ENCODE assay signal across 22 cellular contexts in genomic region chr14:100875126-100875525, GRCh38. TPM values are rescaled to one million over a fixed set of nuclear protein-coding genes. Genes with fewer than 3 reads are reported as not detected.
DNase-seq lines count a peak whose midpoint lies in the region; ATAC-seq, FAIRE-seq and TF ChIP-seq lines count a peak whose summit lies in the region.
"Had no signal": no experiment of that assay in that cellular context is flagged by ENCODE, and none has a peak within 500 bp of the region (broad histone marks: within the 10 kb centered on the region; RNA-seq: fewer than 3 reads in every experiment).

No MANE protein-coding gene starts in this region.

- TF ChIP-seq POLR2A in right lobe of liver (IDR thresholded peaks at IDR 0.05) (no peak), HepG2 (IDR thresholded peaks at IDR 0.05; ENCODE audit: insufficient read depth in 1 of 2, low read depth in 2 of 2, low read length in 2 of 2) (no peak)

- TF ChIP-seq CTCF in right lobe of liver (IDR thresholded peaks at IDR 0.05), result no peak
- TF ChIP-seq CTCF in HepG2 (CRISPR knock-in tag; IDR thresholded peaks at IDR 0.05), result no peak
- no peak for TF ChIP-seq CTCF in endothelial cell (IDR thresholded peaks at IDR 0.05; ENCODE audit: unreplicated experiment)
- no peak for TF ChIP-seq CTCF in lower lobe of right lung (IDR thresholded peaks at IDR 0.05)
- no peak for TF ChIP-seq CTCF in PC-3 (conservative IDR thresholded peaks at IDR 0.05; ENCODE audit: low read depth, low read length)

- H3K27ac Mint-ChIP-seq in endothelial cell (ENCODE audit: unreplicated experiment), result peak overlapping the region; percentile 30
- H3K27ac Mint-ChIP-seq: CD8-positive, alpha-beta memory T cell had no signal

- no peaks in the 10 kb centered on the region for H4K20me1 ChIP-seq in HepG2 (ENCODE audit: insufficient read depth, low read length)
- H4K20me1 ChIP-seq in PC-3 (ENCODE audit: low read length), result no peaks in the 10 kb centered on the region

- peaks cover 11% of the 10 kb centered on the region for H3K36me3 Mint-ChIP-seq in endothelial cell (ENCODE audit: low read depth, unreplicated experiment)
- H3K36me3 Mint-ChIP-seq: CD4-positive, CD25-positive, alpha-beta regulatory T cell; CD8-positive, alpha-beta memory T cell had no signal

- peak in 2 of 3 donors; percentile 7 to 37 for DNase-seq in right lobe of liver
- DNase-seq in HepG2 (ENCODE audit: low spot score), result no peak
- DNase-seq in endothelial cell (ENCODE audit: low spot score), result no peak
- DNase-seq in lower lobe of right lung, result peak; percentile 24
- peak; percentile 26 to 44 for DNase-seq in aorta
- no peak for DNase-seq in D341Med (ENCODE audit: low spot score)
- DNase-seq in PC-3, result no peak
- DNase-seq: ACHN; BE2C; C1 segment of cervical spinal cord; CD4-positive, CD25-positive, alpha-beta regulatory T cell; COR-L47 had no signal

- H3K9me2 ChIP-seq in PC-3 (replicated peaks; ENCODE audit: low read length), result no peaks in the 10 kb centered on the region

- in situ Hi-C loops in HepG2 (cut with HindIII; ENCODE audit: extremely low pct_ligation_motif_present, low pct_unique_long_range_greater_than_20kb), result no loop called here

- H3K9ac ChIP-seq in HepG2 (ENCODE audit: insufficient read depth, low read depth, low read length) (no peak overlapping the region), PC-3 (ENCODE audit: low read length) (no peak overlapping the region)

- CTCF ChIA-PET in HepG2 (lab: Yijun Ruan, JAX; ENCODE audit: low intra/inter-chr PET ratio, low total read pairs) (no interaction called here), PC-3 (lab: Charles Lee) (no interaction called here)

- H3K4me1 ChIP-seq in right lobe of liver (no peaks in the 10 kb centered on the region), HepG2 (ENCODE audit: insufficient read depth, low read length) (peaks cover 19% of the 10 kb centered on the region), lower lobe of right lung (no peaks in the 10 kb centered on the region), aorta (ENCODE audit: control insufficient read depth in 1 of 2, insufficient read depth in 2 of 2, low read length in 2 of 2) (no peaks in the 10 kb centered on the region), PC-3 (ENCODE audit: insufficient read depth, low read length) (no peaks in the 10 kb centered on the region)
- H3K4me1 ChIP-seq: BE2C, HAP-1 had no signal

- no peak for TF ChIP-seq RAD21 in HepG2 (CRISPR knock-in tag; IDR thresholded peaks at IDR 0.05)

- no peak overlapping the region for H3K4me3 ChIP-seq in right lobe of liver
- no peak overlapping the region for H3K4me3 ChIP-seq in HepG2 (replicated peaks in 1 of 3; ENCODE audit: insufficient read depth in 1 of 3, low read depth in 2 of 3, low read length in 3 of 3)
- no peak overlapping the region for H3K4me3 ChIP-seq in lower lobe of right lung
- no peak overlapping the region for H3K4me3 ChIP-seq in aorta (ENCODE audit: low read length in 2 of 2)
- H3K4me3 ChIP-seq in PC-3 (ENCODE audit: low read length), result no peak overlapping the region
- H3K4me3 ChIP-seq: HAP-1 had no signal

- no TSS peak for BruUV-seq in HepG2 (replicated peaks; lab: Mats Ljungman, UMichigan)
- no TSS peak for BruUV-seq in PC-3 (replicated peaks; lab: Mats Ljungman, UMichigan)

- H3K36me3 ChIP-seq in right lobe of liver (no peaks in the 10 kb centered on the region), HepG2 (replicated peaks in 1 of 2; ENCODE audit: control insufficient read depth in 1 of 2, insufficient read depth in 2 of 2, low read length in 2 of 2) (no peaks in the 10 kb centered on the region), lower lobe of right lung (no peaks in the 10 kb centered on the region), aorta (ENCODE audit: control insufficient read depth in 1 of 2, insufficient read depth in 2 of 2, low read length in 1 of 2) (no peaks in the 10 kb centered on the region), PC-3 (ENCODE audit: low read depth, low read length) (no peaks in the 10 kb centered on the region)
- H3K36me3 ChIP-seq: HAP-1 had no signal

- intact Hi-C loops in right lobe of liver (cut with DNase I), result no loop called here
- intact Hi-C loops in HepG2 (cut with micrococcal nuclease; ENCODE audit: unreplicated experiment), result no loop called here
- intact Hi-C loops in lower lobe of right lung (cut with DNase I), result no loop called here
- intact Hi-C loops in aorta (cut with DNase I), result no loop called here
- intact Hi-C loops in PC-3 (cut with micrococcal nuclease), result no loop called here

- POLR2A ChIA-PET in HepG2 (lab: Yijun Ruan, JAX) (no interaction called here), PC-3 (lab: Charles Lee; ENCODE audit: unreplicated experiment) (no interaction called here)

- H3K27me3 ChIP-seq in right lobe of liver (no peaks in the 10 kb centered on the region), HepG2 (ENCODE audit: control insufficient read depth in 1 of 2, insufficient read depth in 2 of 2, low read length in 2 of 2) (peaks cover 3 to 14% of the 10 kb centered on the region in 2 experiments; a peak in 4 of 5 replicates), lower lobe of right lung (ENCODE audit: low read depth) (peaks cover 5% of the 10 kb centered on the region), aorta (ENCODE audit: control insufficient read depth in 1 of 2, insufficient read depth in 2 of 2, low read length in 1 of 2) (no peaks in the 10 kb centered on the region), PC-3 (ENCODE audit: low read length) (no peaks in the 10 kb centered on the region)
- H3K27me3 ChIP-seq: BE2C had no signal

- no peak overlapping the region for H3K27ac ChIP-seq in right lobe of liver
- H3K27ac ChIP-seq in HepG2 (ENCODE audit: extremely low read length, insufficient read depth, low read length), result no peak overlapping the region
- H3K27ac ChIP-seq in lower lobe of right lung, result no peak overlapping the region
- no peak overlapping the region for H3K27ac ChIP-seq in aorta (ENCODE audit: low read depth in 1 of 2, low read length in 2 of 2)
- H3K27ac ChIP-seq in PC-3 (ENCODE audit: low read length), result no peak overlapping the region

- WGBS in right lobe of liver (ENCODE audit: insufficient coverage, low coverage, low lambda C conversion rate, missing lambda C conversion rate), result no CpG with 5 or more reads among the region's 6 CpGs
- WGBS in HepG2 (ENCODE audit: low lambda C conversion rate), result 38% methylated on average over 4 of the region's 6 CpGs
- WGBS in aorta, 2 donors, result 82 to 85% methylated on average over 6 of the region's 6 CpGs

- no peaks in the 10 kb centered on the region for H3K4me1 Mint-ChIP-seq in endothelial cell (ENCODE audit: unreplicated experiment)
- H3K4me1 Mint-ChIP-seq: CD4-positive, CD25-positive, alpha-beta regulatory T cell; CD8-positive, alpha-beta memory T cell had no signal

- no peak for FAIRE-seq in HepG2 (lab: Jason Lieb, UNC)
- FAIRE-seq: A204.1, D721Med, G401.6, GM12892, GM18507 had no signal

- H2AFZ ChIP-seq in HepG2 (ENCODE audit: low read length) (no peak overlapping the region), PC-3 (ENCODE audit: low read length) (no peak overlapping the region)

- no peaks in the 10 kb centered on the region for H3K79me2 ChIP-seq in HepG2 (ENCODE audit: insufficient read depth, low read length)
- no peaks in the 10 kb centered on the region for H3K79me2 ChIP-seq in PC-3 (ENCODE audit: low read length)

- H3K9me3 ChIP-seq in right lobe of liver, result no peaks in the 10 kb centered on the region
- H3K9me3 ChIP-seq in HepG2 (ENCODE audit: low read length), result no peaks in the 10 kb centered on the region
- no peaks in the 10 kb centered on the region for H3K9me3 ChIP-seq in lower lobe of right lung
- H3K9me3 ChIP-seq in aorta (ENCODE audit: control insufficient read depth, low read length), result no peaks in the 10 kb centered on the region
- H3K9me3 ChIP-seq in PC-3 (ENCODE audit: low read length), result no peaks in the 10 kb centered on the region
- H3K9me3 ChIP-seq: BE2C, HAP-1 had no signal

- H3F3A ChIP-seq in PC-3 (ENCODE audit: low read length, unreplicated experiment), result no peaks in the 10 kb centered on the region

- H3K4me3 Mint-ChIP-seq in endothelial cell (ENCODE audit: unreplicated experiment), result no peak overlapping the region
- H3K4me3 Mint-ChIP-seq: CD4-positive, CD25-positive, alpha-beta regulatory T cell; CD8-positive, alpha-beta memory T cell had no signal

- ATAC-seq in right lobe of liver (no peak), HepG2 (no peak), lower lobe of right lung (no peak), aorta (ENCODE audit: low FRiP score) (no peak), PC-3 (no peak), GM21717 (IDR thresholded peaks at IDR 0.05; ENCODE audit: unreplicated experiment) (no peak)

- H3K4me2 ChIP-seq in HepG2 (ENCODE audit: low read depth, low read length) (no peak overlapping the region), PC-3 (ENCODE audit: low read length) (no peak overlapping the region)

- H3K9me3 Mint-ChIP-seq in endothelial cell (ENCODE audit: unreplicated experiment), result no peaks in the 10 kb centered on the region

- H3K27me3 Mint-ChIP-seq in endothelial cell (ENCODE audit: unreplicated experiment), result peaks cover 20% of the 10 kb centered on the region
- H3K27me3 Mint-ChIP-seq: CD4-positive, CD25-positive, alpha-beta regulatory T cell had no signal

- no peak for TF ChIP-seq EP300 in HepG2 (IDR thresholded peaks at IDR 0.05; ENCODE audit: low read depth in 2 of 2, low read length in 2 of 2)
- TF ChIP-seq EP300 in HepG2 (CRISPR knock-in tag; IDR thresholded peaks at IDR 0.05; ENCODE audit: borderline replicate concordance), result no peak

RNA-seq across cellular contexts. Expression of gene RTL1, which starts 28.4 kb away (rescaled TPM):
- total RNA-seq in right lobe of liver, result under 1 TPM in 1 of 6 experiments, not detected in 5; 0.04 TPM
- total RNA-seq in HepG2 (2016; rRNA removed; fragmentation: Illumina TruSeq; extraction: Trizol), result 0.04 TPM in 1 of 2 replicates, not detected in the other
- not detected in 2 replicates for total RNA-seq in HepG2 (2016; cell fraction: cytosol; rRNA removed; fragmentation: Illumina TruSeq; extraction: Trizol; ENCODE audit: low read depth)
- total RNA-seq in HepG2 (2016; cell fraction: insoluble cytoplasmic fraction; rRNA removed; fragmentation: Illumina TruSeq; extraction: Trizol), result not detected in 2 replicates
- 0.03 TPM in 1 of 2 replicates, not detected in the other for total RNA-seq in HepG2 (2016; cell fraction: membrane; rRNA removed; fragmentation: Illumina TruSeq; extraction: Trizol)
- not detected in 2 replicates for total RNA-seq in HepG2 (2016; cell fraction: nucleus; rRNA removed; fragmentation: Illumina TruSeq; extraction: Trizol)
- polyA plus RNA-seq in HepG2 (2011; rRNA removed), result not detected in 2 replicates
- 0.01 TPM in 1 of 2 replicates, not detected in the other for polyA plus RNA-seq in HepG2 (2011; cell fraction: cytosol; rRNA removed)
- 0.05 TPM in 1 of 2 replicates, not detected in the other for polyA plus RNA-seq in HepG2 (2011; cell fraction: nucleus; rRNA removed)
- polyA plus RNA-seq in HepG2 (2012), result 0.03 and 0.05 TPM in 2 replicates
- polyA plus RNA-seq in HepG2 (2016; cell fraction: cytosol; fragmentation: Illumina TruSeq; extraction: Trizol; ENCODE audit: low read depth), result not detected in 2 replicates
- not detected in 2 replicates for polyA plus RNA-seq in HepG2 (2016; cell fraction: insoluble cytoplasmic fraction; fragmentation: Illumina TruSeq; extraction: Trizol; ENCODE audit: low read depth)
- polyA plus RNA-seq in HepG2 (2016; cell fraction: membrane; fragmentation: Illumina TruSeq; extraction: Trizol; ENCODE audit: low read depth), result 0.05 TPM in 1 of 2 replicates, not detected in the other
- not detected in 2 replicates for polyA plus RNA-seq in HepG2 (2016; cell fraction: nucleus; fragmentation: Illumina TruSeq; extraction: Trizol; ENCODE audit: insufficient read depth, low read depth)
- not detected in 2 replicates for polyA minus RNA-seq in HepG2 (2011; rRNA and poly(A)+ RNA removed; ENCODE audit: low replicate concordance)
- not detected in 2 replicates for polyA minus RNA-seq in HepG2 (2011; cell fraction: cytosol; rRNA and poly(A)+ RNA removed)
- not detected in 2 replicates for polyA minus RNA-seq in HepG2 (2011; cell fraction: nucleus; rRNA and poly(A)+ RNA removed)
- 0.18 TPM for total RNA-seq in endothelial cell (ENCODE audit: unreplicated experiment)
- not detected for total RNA-seq in lower lobe of right lung
- not detected for total RNA-seq in aorta
- not detected for polyA plus RNA-seq in aorta
- not detected in 2 replicates for total RNA-seq in PC-3 (2014; rRNA removed)
- total RNA-seq: CD4-positive, CD25-positive, alpha-beta regulatory T cell; CD8-positive, alpha-beta memory T cell; H4; HT-29 had no signal
- polyA plus RNA-seq: CD4-positive, CD25-positive, alpha-beta regulatory T cell; CD8-positive, alpha-beta memory T cell had no signal

RNA-seq across cellular contexts. Expression of gene MEG3, which starts 49.2 kb away (rescaled TPM):
- total RNA-seq in right lobe of liver, result 10 to 100 TPM in 5 of 6 experiments, 1 to 10 TPM in 1; 5.7 to 43.7 (median 23.9) TPM
- not detected in 2 replicates for total RNA-seq in HepG2 (2016; rRNA removed; fragmentation: Illumina TruSeq; extraction: Trizol)
- not detected in 2 replicates for total RNA-seq in HepG2 (2016; cell fraction: cytosol; rRNA removed; fragmentation: Illumina TruSeq; extraction: Trizol; ENCODE audit: low read depth)
- not detected in 2 replicates for total RNA-seq in HepG2 (2016; cell fraction: insoluble cytoplasmic fraction; rRNA removed; fragmentation: Illumina TruSeq; extraction: Trizol)
- total RNA-seq in HepG2 (2016; cell fraction: membrane; rRNA removed; fragmentation: Illumina TruSeq; extraction: Trizol), result not detected in 2 replicates
- total RNA-seq in HepG2 (2016; cell fraction: nucleus; rRNA removed; fragmentation: Illumina TruSeq; extraction: Trizol), result 0.38 TPM in 1 of 2 replicates, not detected in the other
- polyA plus RNA-seq in HepG2 (2011; rRNA removed), result 0.07 and 0.17 TPM in 2 replicates
- polyA plus RNA-seq in HepG2 (2011; cell fraction: cytosol; rRNA removed), result 0.03 TPM in 1 of 2 replicates, not detected in the other
- polyA plus RNA-seq in HepG2 (2011; cell fraction: nucleus; rRNA removed), result 0.59 and 0.62 TPM in 2 replicates
- 0.12 TPM in 1 of 2 replicates, not detected in the other for polyA plus RNA-seq in HepG2 (2012)
- polyA plus RNA-seq in HepG2 (2016; cell fraction: cytosol; fragmentation: Illumina TruSeq; extraction: Trizol; ENCODE audit: low read depth), result not detected in 2 replicates
- not detected in 2 replicates for polyA plus RNA-seq in HepG2 (2016; cell fraction: insoluble cytoplasmic fraction; fragmentation: Illumina TruSeq; extraction: Trizol; ENCODE audit: low read depth)
- not detected in 2 replicates for polyA plus RNA-seq in HepG2 (2016; cell fraction: membrane; fragmentation: Illumina TruSeq; extraction: Trizol; ENCODE audit: low read depth)
- polyA plus RNA-seq in HepG2 (2016; cell fraction: nucleus; fragmentation: Illumina TruSeq; extraction: Trizol; ENCODE audit: insufficient read depth, low read depth), result 0.15 TPM in 1 of 2 replicates, not detected in the other
- 0.08 TPM in 1 of 2 replicates, not detected in the other for polyA minus RNA-seq in HepG2 (2011; rRNA and poly(A)+ RNA removed; ENCODE audit: low replicate concordance)
- polyA minus RNA-seq in HepG2 (2011; cell fraction: cytosol; rRNA and poly(A)+ RNA removed), result not detected in 2 replicates
- 0.12 and 0.26 TPM in 2 replicates for polyA minus RNA-seq in HepG2 (2011; cell fraction: nucleus; rRNA and poly(A)+ RNA removed)
- not detected for total RNA-seq in endothelial cell (ENCODE audit: unreplicated experiment)
- 16.6 TPM for total RNA-seq in lower lobe of right lung
- 100 to 1,000 TPM in 1 of 2 donors, 10 to 100 TPM in 1; 51.2 to 246 TPM for total RNA-seq in aorta
- polyA plus RNA-seq in aorta, result 100 to 1,000 TPM in 1 of 2 donors, 10 to 100 TPM in 1; 21.4 to 454 TPM
- not detected in 2 replicates for total RNA-seq in PC-3 (2014; rRNA removed)
- total RNA-seq: H4, HT-29 had no signal
- polyA plus RNA-seq: CD4-positive, CD25-positive, alpha-beta regulatory T cell; CD8-positive, alpha-beta memory T cell had no signal

Comparison
In these comparisons a context has a peak if more than half of its experiments do, and no peak if none do; other contexts are left out.
1. DNase-seq: peak in right lobe of liver (2 of 3), lower lobe of right lung (single experiment) and aorta (2 of 2); none in HepG2 (single experiment), endothelial cell (single experiment), D341Med (single experiment) and PC-3 (single experiment).